ENCODE assay signal across 40 cellular contexts in genomic region chr20:45626540-45626939, GRCh38. TPM values are rescaled to one million over a fixed set of nuclear protein-coding genes. Genes with fewer than 3 reads are reported as not detected.
"Had no signal": no experiment of that assay in that cellular context is flagged by ENCODE, and none has a peak within 500 bp of the region (broad histone marks: within the 10 kb centered on the region; RNA-seq: fewer than 3 reads in every experiment).

No MANE protein-coding gene starts in this region.

- H3K4me1 ChIP-seq: foreskin keratinocyte, heart right ventricle, left lung, suprapubic skin had no signal

- FAIRE-seq: endothelial cell of umbilical vein, islet of Langerhans, pancreas had no signal

- ATAC-seq: foreskin keratinocyte; heart right ventricle; left cardiac atrium; left lung; mucosa of descending colon; natural killer cell treated with Interleukin-12 subunit alpha and Interleukin-12 subunit beta and Interleukin-15 and Interleukin-18, amount 100 ng/mL, for 72 hours; pancreas; sciatic nerve; stimulated activated naive CD8-positive, alpha-beta T cell treated with anti-CD3 and anti-CD28 coated beads, Interleukin-15, amount 100 ng/mL, for 72 hours had no signal

- H3K9me3 ChIP-seq: esophagus muscularis mucosa, left lung, mucosa of descending colon, neutrophil, pancreas, suprapubic skin had no signal

- H3K27ac ChIP-seq: coronary artery, esophagus muscularis mucosa, foreskin keratinocyte, heart right ventricle, left lung, neutrophil, pancreas, suprapubic skin had no signal

- H3K36me3 ChIP-seq: esophagus muscularis mucosa, heart right ventricle, left lung, neutrophil, pancreas, suprapubic skin had no signal

- H3K27me3 ChIP-seq: esophagus muscularis mucosa, left lung, pancreas, suprapubic skin had no signal

- H3K4me2 ChIP-seq: smooth muscle cell had no signal

- H3K4me3 ChIP-seq: coronary artery, esophagus muscularis mucosa, heart right ventricle, left lung, mucosa of descending colon, pancreas, smooth muscle cell, suprapubic skin had no signal

- DNase-seq: dermis blood vessel endothelial cell; effector memory CD4-positive, alpha-beta T cell; foreskin keratinocyte; glutamatergic neuron; heart right ventricle; hippocampal formation; left cardiac atrium; left lung; mesenchymal stem cell; mucosa of descending colon; naive B cell; pancreas; stimulated activated CD4-positive, alpha-beta T cell treated with anti-CD3 and anti-CD28 coated beads, Interleukin-12 subunit alpha, Interleukin-12 subunit beta, amount 100 ng/mL, for 4 hours; stimulated activated CD4-positive, alpha-beta T cell treated with anti-CD3 and anti-CD28 coated beads, Interleukin-1b, Interleukin-23, amount 100 ng/mL, for 48 hours; stimulated activated CD4-positive, alpha-beta T cell treated with anti-CD3 and anti-CD28 coated beads, Interleukin-4, amount 100 ng/mL, for 1 hour; stimulated activated CD8-positive, alpha-beta memory T cell treated with anti-CD3 and anti-CD28 coated beads, Interleukin-4, amount 100 ng/mL, for 48 hours; stimulated activated naive CD4-positive, alpha-beta T cell; stimulated activated naive CD8-positive, alpha-beta T cell treated with anti-CD3 and anti-CD28 coated beads, Interleukin-15, amount 100 ng/mL, for 72 hours; trophoblast cell had no signal

RNA-seq across cellular contexts. Expression of gene WFDC10A, which starts 3.0 kb away (rescaled TPM):
- total RNA-seq: dermis blood vessel endothelial cell; endothelial cell of umbilical vein; epithelial cell of proximal tubule; esophagus muscularis mucosa; fibroblast of lung; foreskin keratinocyte; heart right ventricle; kidney epithelial cell; left cardiac atrium; left lung; lower leg skin; lung microvascular endothelial cell; mesothelial cell of epicardium; mucosa of descending colon; natural killer cell treated with Interleukin-12 subunit alpha and Interleukin-12 subunit beta and Interleukin-15 and Interleukin-18, amount 100 ng/mL, for 72 hours; neural crest cell; omental fat pad; pancreas; posterior vena cava; pulmonary artery endothelial cell; sciatic nerve; smooth muscle cell; suprapubic skin; urinary bladder had no signal
- polyA plus RNA-seq: endothelial cell of umbilical vein, fibroblast of lung, foreskin keratinocyte, heart right ventricle, pancreas, smooth muscle cell, urinary bladder had no signal

RNA-seq across cellular contexts. Expression of gene WFDC9, which starts 4.5 kb away (rescaled TPM):
- total RNA-seq: dermis blood vessel endothelial cell; endothelial cell of umbilical vein; epithelial cell of proximal tubule; esophagus muscularis mucosa; fibroblast of lung; foreskin keratinocyte; heart right ventricle; kidney epithelial cell; left cardiac atrium; left lung; lower leg skin; lung microvascular endothelial cell; mesothelial cell of epicardium; mucosa of descending colon; natural killer cell treated with Interleukin-12 subunit alpha and Interleukin-12 subunit beta and Interleukin-15 and Interleukin-18, amount 100 ng/mL, for 72 hours; neural crest cell; omental fat pad; pancreas; posterior vena cava; pulmonary artery endothelial cell; sciatic nerve; smooth muscle cell; suprapubic skin; urinary bladder had no signal
- polyA plus RNA-seq: endothelial cell of umbilical vein, fibroblast of lung, foreskin keratinocyte, heart right ventricle, pancreas, smooth muscle cell, thymus, urinary bladder had no signal

RNA-seq across cellular contexts. Expression of gene WFDC11, which starts 43.5 kb away (rescaled TPM):
- total RNA-seq: dermis blood vessel endothelial cell; endothelial cell of umbilical vein; epithelial cell of proximal tubule; esophagus muscularis mucosa; fibroblast of lung; foreskin keratinocyte; heart right ventricle; kidney epithelial cell; left cardiac atrium; left lung; lower leg skin; lung microvascular endothelial cell; mesothelial cell of epicardium; mucosa of descending colon; natural killer cell treated with Interleukin-12 subunit alpha and Interleukin-12 subunit beta and Interleukin-15 and Interleukin-18, amount 100 ng/mL, for 72 hours; neural crest cell; omental fat pad; pancreas; posterior vena cava; pulmonary artery endothelial cell; sciatic nerve; smooth muscle cell; suprapubic skin; urinary bladder had no signal
- polyA plus RNA-seq: endothelial cell of umbilical vein, fibroblast of lung, foreskin keratinocyte, heart right ventricle, pancreas, smooth muscle cell, urinary bladder had no signal

RNA-seq across cellular contexts. Expression of gene WFDC8, which starts 47.5 kb away (rescaled TPM):
- total RNA-seq: dermis blood vessel endothelial cell; endothelial cell of umbilical vein; epithelial cell of proximal tubule; esophagus muscularis mucosa; fibroblast of lung; foreskin keratinocyte; heart right ventricle; kidney epithelial cell; left cardiac atrium; left lung; lower leg skin; lung microvascular endothelial cell; mesothelial cell of epicardium; mucosa of descending colon; natural killer cell treated with Interleukin-12 subunit alpha and Interleukin-12 subunit beta and Interleukin-15 and Interleukin-18, amount 100 ng/mL, for 72 hours; neural crest cell; omental fat pad; pancreas; posterior vena cava; pulmonary artery endothelial cell; sciatic nerve; smooth muscle cell; suprapubic skin; urinary bladder had no signal
- polyA plus RNA-seq: endothelial cell of umbilical vein, fibroblast of lung, foreskin keratinocyte, heart right ventricle, pancreas, smooth muscle cell, thymus, urinary bladder had no signal
